Comparison of ENCODE assay signal across 17 cellular contexts in genomic region chr12:28121433-28121832, GRCh38.
DNase-seq lines count a peak whose midpoint lies in the region; ATAC-seq, FAIRE-seq and TF ChIP-seq lines count a peak whose summit lies in the region.
"Had no signal": no experiment of that assay in that cellular context is flagged by ENCODE, and none has a peak within 500 bp of the region (broad histone marks: within the 10 kb centered on the region; RNA-seq: fewer than 3 reads in every experiment).

No MANE protein-coding gene starts in this region.

- no TSS peak for BruUV-seq in PC-3 (replicated peaks; lab: Mats Ljungman, UMichigan)
- BruUV-seq in K562 (replicated peaks; lab: Mats Ljungman, UMichigan): no TSS peak

- POLR2A ChIA-PET in PC-3 (lab: Charles Lee; ENCODE audit: unreplicated experiment): interaction anchor here (0.6 kb wide), 4 partner anchors 9 to 373 kb away, joined by 3 to 9 read pairs (median 4); no protein-coding TSS in a partner anchor
- POLR2A ChIA-PET in K562 (lab: Yijun Ruan, JAX): interaction anchor here (1.0 to 1.2 kb wide), 2 partner anchors 9 to 11 kb away, joined by 3 read pairs; no protein-coding TSS in a partner anchor

- H3K9me3 ChIP-seq in PC-3 (ENCODE audit: low read length) (no peaks in the 10 kb centered on the region), K562 (replicated peaks; ENCODE audit: control insufficient read depth, insufficient read depth, low read depth, low read length) (no peaks in the 10 kb centered on the region)
- H3K9me3 ChIP-seq: BE2C, HAP-1 had no signal

- CTCF ChIA-PET in PC-3 (lab: Charles Lee): interaction anchor here (0.7 kb wide), 1 partner anchor 389 kb away, joined by 4 read pairs; no protein-coding TSS in a partner anchor
- CTCF ChIA-PET in K562 (lab: Yijun Ruan, JAX; ENCODE audit: low intra/inter-chr PET ratio): no interaction called here

- no peak for TF ChIP-seq RAD21 in K562 (CRISPR knock-in tag; conservative IDR thresholded peaks at IDR 0.05 in 1 of 2, IDR thresholded peaks at IDR 0.05 in 1 of 2)

- H3K36me3 ChIP-seq in ACC112 (ENCODE audit: insufficient read depth, low read length) (no peaks in the 10 kb centered on the region), PC-3 (ENCODE audit: low read depth, low read length) (no peaks in the 10 kb centered on the region), K562 (ENCODE audit: control insufficient read depth, insufficient read depth, low read length) (no peaks in the 10 kb centered on the region)
- H3K36me3 ChIP-seq: BE2C, HAP-1 had no signal

- H3K4me3 ChIP-seq in ACC112 (ENCODE audit: low read depth, low read length) (no peak overlapping the region), PC-3 (ENCODE audit: low read length) (no peak overlapping the region; the same call in 1 of the 2 replicates), K562 (no peak overlapping the region)
- H3K4me3 ChIP-seq: GM12878, HAP-1 had no signal

- H2AFZ ChIP-seq in ACC112 (ENCODE audit: low read length, unreplicated experiment): peak overlapping the region; percentile 51
- H2AFZ ChIP-seq in PC-3 (ENCODE audit: low read length): no peak overlapping the region
- H2AFZ ChIP-seq in K562 (ENCODE audit: low read depth, low read length): 0 out of 2 replicates have a peak overlapping the region, but pooled peaks have one; percentile 67

- no peak for TF ChIP-seq EP300 in K562 (IDR thresholded peaks at IDR 0.05; ENCODE audit: low read length)

- H3K9ac ChIP-seq in PC-3 (ENCODE audit: low read length): peak overlapping the region; percentile 18; the same call in 1 of the 2 replicates
- no peak overlapping the region for H3K9ac ChIP-seq in K562 (ENCODE audit: insufficient read depth in 1 of 2, low read depth in 2 of 2, low read length in 2 of 2)

- 29% methylated on average over 1 of the region's 1 CpG for WGBS in K562 (ENCODE audit: insufficient coverage, low coverage, missing lambda C conversion rate)

- H3K27me3 ChIP-seq in ACC112 (ENCODE audit: insufficient read depth, low read length) (no peaks in the 10 kb centered on the region), PC-3 (ENCODE audit: low read length) (no peaks in the 10 kb centered on the region), K562 (ENCODE audit: control insufficient read depth in 2 of 2, insufficient read depth in 2 of 2, low read length in 2 of 2) (no peaks in the 10 kb centered on the region)
- H3K27me3 ChIP-seq: BE2C had no signal

- in situ Hi-C loops in K562 (cut with MboI): no loop called here

- H3K4me1 ChIP-seq in ACC112 (ENCODE audit: control insufficient read depth, insufficient read depth, low read length, unreplicated experiment) (peaks cover 18% of the 10 kb centered on the region), PC-3 (ENCODE audit: insufficient read depth, low read length) (peaks cover 45% of the 10 kb centered on the region), K562 (replicated peaks in 1 of 2; ENCODE audit: control insufficient read depth in 2 of 2, insufficient read depth in 2 of 2, low read length in 2 of 2) (peaks cover 0 to 11% of the 10 kb centered on the region in 2 experiments; a peak in 2 of 5 replicates)
- H3K4me1 ChIP-seq: BE2C, HAP-1 had no signal

- no peaks in the 10 kb centered on the region for H3K9me2 ChIP-seq in PC-3 (replicated peaks; ENCODE audit: low read length)

- H3K79me2 ChIP-seq in ACC112 (ENCODE audit: control insufficient read depth, insufficient read depth, low read length, unreplicated experiment) (no peaks in the 10 kb centered on the region), PC-3 (ENCODE audit: low read length) (no peaks in the 10 kb centered on the region), K562 (ENCODE audit: control insufficient read depth, insufficient read depth, low read length) (no peaks in the 10 kb centered on the region)

- DNase-seq in PC-3: peak; percentile 68
- DNase-seq in K562 (ENCODE audit: extremely low read depth in 1 of 4, low spot score in 3 of 4): no peak
- DNase-seq in GM19238 (ENCODE audit: insufficient read length, low spot score): no peak
- DNase-seq in amygdala (lab: John Stamatoyannopoulos, UW): no peak
- DNase-seq: BE2C; CD4-positive, alpha-beta memory T cell; HFFc6 had no signal

- H4K20me1 ChIP-seq in PC-3 (ENCODE audit: low read length) (no peaks in the 10 kb centered on the region), K562 (replicated peaks; ENCODE audit: control insufficient read depth, insufficient read depth, low read length) (no peaks in the 10 kb centered on the region)

- H3K9me1 ChIP-seq in K562 (ENCODE audit: control insufficient read depth, insufficient read depth, low read length): no peaks in the 10 kb centered on the region

- peak overlapping the region; percentile 63 for H3K4me2 ChIP-seq in PC-3 (ENCODE audit: low read length)
- H3K4me2 ChIP-seq in K562 (ENCODE audit: insufficient read depth, low read length): no peak overlapping the region

- no peak for FAIRE-seq in K562 (lab: Jason Lieb, UNC)
- peak; percentile 74 for FAIRE-seq in islet of Langerhans (lab: Jason Lieb, UNC)
- FAIRE-seq: GM12878, GM18507, H1, HepG2 had no signal

- ATAC-seq in PC-3: peak; percentile 58
- ATAC-seq in K562: no peak
- ATAC-seq in GM18867 (IDR thresholded peaks at IDR 0.05; ENCODE audit: unreplicated experiment): no peak
- ATAC-seq in GM21825 (IDR thresholded peaks at IDR 0.05; ENCODE audit: unreplicated experiment): no peak
- ATAC-seq: GM12878, HepG2 had no signal

- intact Hi-C loops in PC-3 (cut with micrococcal nuclease): no loop called here
- intact Hi-C loops in K562 (cut with micrococcal nuclease): no loop called here

- H3K27ac ChIP-seq in ACC112 (ENCODE audit: low read depth, low read length): no peak overlapping the region
- peak overlapping the region; percentile 65 for H3K27ac ChIP-seq in PC-3 (ENCODE audit: low read length)
- no peak overlapping the region for H3K27ac ChIP-seq in K562 (ENCODE audit: extremely low read depth, low read depth, low read length)
- H3K27ac ChIP-seq: C4-2B had no signal

- TF ChIP-seq POLR2A in K562 (conservative IDR thresholded peaks at IDR 0.05): no peak

- TF ChIP-seq CTCF in PC-3 (conservative IDR thresholded peaks at IDR 0.05; ENCODE audit: low read depth, low read length) (no peak), K562 (IDR thresholded peaks at IDR 0.05 in 2 of 3, conservative IDR thresholded peaks at IDR 0.05 in 1 of 3; ENCODE audit: insufficient read depth in 2 of 3, low read depth in 1 of 3, low read length in 3 of 3) (no peak)

- H3F3A ChIP-seq in PC-3 (ENCODE audit: low read length, unreplicated experiment): no peaks in the 10 kb centered on the region

TF ChIP-seq in K562, 482 proteins besides CTCF, POLR2A, EP300 and RAD21 (continues in another document):
- TF ChIP-seq E2F4 (CRISPR knock-in tag; IDR thresholded peaks at IDR 0.05; ENCODE audit: low read depth) (no peak), DACH1 (IDR thresholded peaks at IDR 0.05; ENCODE audit: partially characterized antibody) (no peak), SIN3A (IDR thresholded peaks at IDR 0.05; ENCODE audit: borderline replicate concordance in 2 of 2, control insufficient read depth in 1 of 2, low read depth in 2 of 2, low read length in 2 of 2) (no peak), MAFG (tag; conservative IDR thresholded peaks at IDR 0.05) (no peak), CREBBP (IDR thresholded peaks at IDR 0.05; ENCODE audit: low read depth, low read length) (no peak), ZNF165 (CRISPR knock-in tag; IDR thresholded peaks at IDR 0.05; ENCODE audit: borderline replicate concordance) (no peak), HINFP (tag; conservative IDR thresholded peaks at IDR 0.05; ENCODE audit: low read depth) (no peak), ZNF695 (CRISPR knock-in tag; IDR thresholded peaks at IDR 0.05) (no peak), TBP (optimal IDR thresholded peaks at IDR 0.05; ENCODE audit: low read depth, low read length) (no peak), HNRNPH1 (optimal IDR thresholded peaks at IDR 0.05; ENCODE audit: low read depth, low read length) (no peak), ETV5 (CRISPR knock-in tag; IDR thresholded peaks at IDR 0.05; ENCODE audit: low read depth) (no peak), ZNF408 (CRISPR knock-in tag; IDR thresholded peaks at IDR 0.05; ENCODE audit: low read depth) (no peak), U2AF2 (optimal IDR thresholded peaks at IDR 0.05; ENCODE audit: low read depth, low read length) (no peak), BRCA1 (IDR thresholded peaks at IDR 0.05) (no peak), BRCA1 (CRISPR knock-in tag; IDR thresholded peaks at IDR 0.05) (no peak), SIN3B (IDR thresholded peaks at IDR 0.05; ENCODE audit: low read depth) (no peak), XRCC4 (IDR thresholded peaks at IDR 0.05; ENCODE audit: extremely low read depth, insufficient read depth, insufficient read length) (no peak)
